12 cellular contexts compared by ENCODE assay signal in genomic region chr5:109743041-109743531, GRCh38. TPM values are rescaled to one million over a fixed set of nuclear protein-coding genes. Genes with fewer than 3 reads are reported as not detected.
A peak's percentile ranks its signal among the peaks of the same experiment; 100 is the strongest.
DNase-seq lines count a peak whose midpoint lies in the region; ATAC-seq and TF ChIP-seq lines count a peak whose summit lies in the region.
"Had no signal": no experiment of that assay in that cellular context is flagged by ENCODE, and none has a peak within 500 bp of the region (broad histone marks: within the 10 kb centered on the region; RNA-seq: fewer than 3 reads in every experiment).

No MANE protein-coding gene starts in this region.

- H3K4me3 ChIP-seq in MM.1S (ENCODE audit: low read length) (peak overlapping the region; percentile 46), muscle layer of duodenum (ENCODE audit: low read depth in 1 of 2, low read length in 2 of 2) (no peak overlapping the region)
- H3K4me3 ChIP-seq: psoas muscle had no signal

- H3K27ac Mint-ChIP-seq in CD14-positive monocyte = peak overlapping the region; percentile 82 to 95 (median 93)
- H3K27ac Mint-ChIP-seq in stimulated activated naive CD8-positive, alpha-beta T cell treated with anti-CD3 and anti-CD28 coated beads, Interleukin-15, amount 100 ng/mL, for 72 hours = peak overlapping the region in 1 of 2 donors; percentile 63
- no peak overlapping the region for H3K27ac Mint-ChIP-seq in activated T-helper 1 cell treated with anti-CD3 and anti-CD28 coated beads, Interleukin-12 subunit alpha, Interleukin-12 subunit beta, Interleukin-2, Interleukin-4 antibody, amounts not matched to agents 30 ng/mL and 10 ng/mL and 1 ng/mL, durations not matched to agents 14 hours and 24 hours and 36 hours
- H3K27ac Mint-ChIP-seq: activated CD4-positive, alpha-beta T cell treated with anti-CD3 and anti-CD28 coated beads, Interleukin-2, amount 10 ng/mL, durations not matched to agents 24 days and 14 days had no signal

- H3K27ac ChIP-seq in MM.1S (ENCODE audit: low read length) = peak overlapping the region; percentile 85
- H3K27ac ChIP-seq in cingulate gyrus (ENCODE audit: low read depth, low read length) = peak overlapping the region; percentile 35
- H3K27ac ChIP-seq in muscle layer of duodenum (ENCODE audit: low read length) = peak overlapping the region; percentile 27

- intact Hi-C loops in CD14-positive monocyte (cut with micrococcal nuclease) = no loop called here
- intact Hi-C loops in activated T-helper 1 cell treated with anti-CD3 and anti-CD28 coated beads, Interleukin-12 subunit alpha, Interleukin-12 subunit beta, Interleukin-2, Interleukin-4 antibody, amounts not matched to agents 30 ng/mL and 10 ng/mL and 1 ng/mL, durations not matched to agents 14 hours and 24 hours and 36 hours (cut with micrococcal nuclease) = no loop called here

- DNase-seq in CD14-positive monocyte (ENCODE audit: low spot score) (no peak), MM.1S (peak; percentile 86), globus pallidus (ENCODE audit: low spot score) (no peak)
- no peak for DNase-seq in activated CD8-positive, alpha-beta memory T cell treated with anti-CD3 and anti-CD28 coated beads for 24 hours
- DNase-seq in stimulated activated naive CD8-positive, alpha-beta T cell treated with anti-CD3 and anti-CD28 coated beads, Interleukin-15, amount 100 ng/mL, for 72 hours = no peak
- DNase-seq in activated T-helper 1 cell treated with anti-CD3 and anti-CD28 coated beads, Interleukin-12 subunit alpha, Interleukin-12 subunit beta, Interleukin-2, Interleukin-4 antibody, amounts not matched to agents 30 ng/mL and 10 ng/mL and 1 ng/mL, durations not matched to agents 14 hours and 24 hours and 36 hours (ENCODE audit: low spot score) = no peak
- DNase-seq: activated CD4-positive, alpha-beta T cell treated with anti-CD3 and anti-CD28 coated beads, Interleukin-2, amount 10 ng/mL, durations not matched to agents 24 days and 14 days; CD4-positive, alpha-beta memory T cell; psoas muscle had no signal

- peaks cover 0 to 1% (median 0%) of the 10 kb centered on the region in 3 donors for H3K27me3 Mint-ChIP-seq in CD14-positive monocyte (ENCODE audit: low read depth in 3 of 3)
- no peaks in the 10 kb centered on the region for H3K27me3 Mint-ChIP-seq in stimulated activated naive CD8-positive, alpha-beta T cell treated with anti-CD3 and anti-CD28 coated beads, Interleukin-15, amount 100 ng/mL, for 72 hours
- no peaks in the 10 kb centered on the region for H3K27me3 Mint-ChIP-seq in activated T-helper 1 cell treated with anti-CD3 and anti-CD28 coated beads, Interleukin-12 subunit alpha, Interleukin-12 subunit beta, Interleukin-2, Interleukin-4 antibody, amounts not matched to agents 30 ng/mL and 10 ng/mL and 1 ng/mL, durations not matched to agents 14 hours and 24 hours and 36 hours (ENCODE audit: insufficient read depth)
- H3K27me3 Mint-ChIP-seq: activated CD4-positive, alpha-beta T cell treated with anti-CD3 and anti-CD28 coated beads, Interleukin-2, amount 10 ng/mL, durations not matched to agents 24 days and 14 days; CD4-positive, alpha-beta memory T cell had no signal

- H3K27me3 ChIP-seq in MM.1S (replicated peaks; ENCODE audit: insufficient read depth, low read length) (no peaks in the 10 kb centered on the region), muscle layer of duodenum (ENCODE audit: low read depth, low read length) (no peaks in the 10 kb centered on the region)

- peaks cover 0 to 3% (median 0%) of the 10 kb centered on the region in 7 donors for H3K9me3 Mint-ChIP-seq in CD14-positive monocyte
- H3K9me3 Mint-ChIP-seq in stimulated activated naive CD8-positive, alpha-beta T cell treated with anti-CD3 and anti-CD28 coated beads, Interleukin-15, amount 100 ng/mL, for 72 hours = no peaks in the 10 kb centered on the region
- H3K9me3 Mint-ChIP-seq in activated T-helper 1 cell treated with anti-CD3 and anti-CD28 coated beads, Interleukin-12 subunit alpha, Interleukin-12 subunit beta, Interleukin-2, Interleukin-4 antibody, amounts not matched to agents 30 ng/mL and 10 ng/mL and 1 ng/mL, durations not matched to agents 14 hours and 24 hours and 36 hours = no peaks in the 10 kb centered on the region
- H3K9me3 Mint-ChIP-seq: activated CD4-positive, alpha-beta T cell treated with anti-CD3 and anti-CD28 coated beads, Interleukin-2, amount 10 ng/mL, durations not matched to agents 24 days and 14 days had no signal

- no peaks in the 10 kb centered on the region for H4K20me1 ChIP-seq in MM.1S (ENCODE audit: insufficient read depth, low read length)

- peak overlapping the region; percentile 86 for H3K4me2 ChIP-seq in MM.1S (ENCODE audit: low read depth, low read length)

- H3K4me3 Mint-ChIP-seq in CD14-positive monocyte = peak overlapping the region; percentile 47 to 73
- H3K4me3 Mint-ChIP-seq in stimulated activated naive CD8-positive, alpha-beta T cell treated with anti-CD3 and anti-CD28 coated beads, Interleukin-15, amount 100 ng/mL, for 72 hours = no peak overlapping the region
- H3K4me3 Mint-ChIP-seq in activated T-helper 1 cell treated with anti-CD3 and anti-CD28 coated beads, Interleukin-12 subunit alpha, Interleukin-12 subunit beta, Interleukin-2, Interleukin-4 antibody, amounts not matched to agents 30 ng/mL and 10 ng/mL and 1 ng/mL, durations not matched to agents 14 hours and 24 hours and 36 hours = no peak overlapping the region
- H3K4me3 Mint-ChIP-seq: activated CD4-positive, alpha-beta T cell treated with anti-CD3 and anti-CD28 coated beads, Interleukin-2, amount 10 ng/mL, durations not matched to agents 24 days and 14 days; CD4-positive, alpha-beta memory T cell had no signal

- H3K36me3 Mint-ChIP-seq in CD14-positive monocyte = peaks cover 32 to 38% of the 10 kb centered on the region in 2 donors
- H3K36me3 Mint-ChIP-seq in activated T-helper 1 cell treated with anti-CD3 and anti-CD28 coated beads, Interleukin-12 subunit alpha, Interleukin-12 subunit beta, Interleukin-2, Interleukin-4 antibody, amounts not matched to agents 30 ng/mL and 10 ng/mL and 1 ng/mL, durations not matched to agents 14 hours and 24 hours and 36 hours (ENCODE audit: low read depth) = peaks cover 24% of the 10 kb centered on the region

- H3K4me1 Mint-ChIP-seq in CD14-positive monocyte = peaks cover 26% of the 10 kb centered on the region
- peaks cover 32% of the 10 kb centered on the region for H3K4me1 Mint-ChIP-seq in stimulated activated naive CD8-positive, alpha-beta T cell treated with anti-CD3 and anti-CD28 coated beads, Interleukin-15, amount 100 ng/mL, for 72 hours
- H3K4me1 Mint-ChIP-seq in activated T-helper 1 cell treated with anti-CD3 and anti-CD28 coated beads, Interleukin-12 subunit alpha, Interleukin-12 subunit beta, Interleukin-2, Interleukin-4 antibody, amounts not matched to agents 30 ng/mL and 10 ng/mL and 1 ng/mL, durations not matched to agents 14 hours and 24 hours and 36 hours (ENCODE audit: low read depth) = peaks cover 43% of the 10 kb centered on the region

- H3K9me2 ChIP-seq in MM.1S (replicated peaks; ENCODE audit: insufficient read depth, low read length) = no peaks in the 10 kb centered on the region

- H3K9me3 ChIP-seq in MM.1S (replicated peaks; ENCODE audit: insufficient read depth, low read length) (no peaks in the 10 kb centered on the region), muscle layer of duodenum (ENCODE audit: control insufficient read depth in 1 of 2, low read length in 2 of 2) (no peaks in the 10 kb centered on the region)
- H3K9me3 ChIP-seq: psoas muscle had no signal

- peaks cover 95% of the 10 kb centered on the region for H3K79me2 ChIP-seq in MM.1S (ENCODE audit: low read length)

- H3K4me1 ChIP-seq in MM.1S (ENCODE audit: low read length) (peaks cover 60% of the 10 kb centered on the region), muscle layer of duodenum (ENCODE audit: control insufficient read depth in 1 of 2, insufficient read depth in 2 of 2, low read length in 2 of 2) (peaks cover 4 to 26% of the 10 kb centered on the region in 2 donors)

- no peak for ATAC-seq in stimulated activated naive CD8-positive, alpha-beta T cell treated with anti-CD3 and anti-CD28 coated beads, Interleukin-15, amount 100 ng/mL, for 72 hours
- ATAC-seq: activated naive CD4-positive, alpha-beta T cell treated with anti-CD3 and anti-CD28 coated beads, Interleukin-2, amount 50 U/mL, for 72 hours had no signal

- no peak overlapping the region for H2AFZ ChIP-seq in MM.1S (ENCODE audit: low read length)

- peak overlapping the region; percentile 47; the same call in 1 of the 2 replicates for H3K9ac ChIP-seq in MM.1S (ENCODE audit: low read length)

- peaks cover 57% of the 10 kb centered on the region for H3F3A ChIP-seq in MM.1S (ENCODE audit: insufficient read depth, low read length)

- no peak for TF ChIP-seq CTCF in CD14-positive monocyte (IDR thresholded peaks at IDR 0.05)
- TF ChIP-seq CTCF in MM.1S (IDR thresholded peaks at IDR 0.05; ENCODE audit: low read length) = peak; percentile 31

- H3K36me3 ChIP-seq in MM.1S (replicated peaks; ENCODE audit: insufficient read depth, low read length) (peaks cover 9% of the 10 kb centered on the region; the same call in 1 of the 2 replicates), muscle layer of duodenum (ENCODE audit: control insufficient read depth in 1 of 2, insufficient read depth in 2 of 2, low read length in 2 of 2) (no peaks in the 10 kb centered on the region)

RNA-seq across cellular contexts. Expression of gene MAN2A1, which starts 53.4 kb away (rescaled TPM):
- 10 to 100 TPM; 20.1 to 23.0 TPM for polyA plus RNA-seq in CD14-positive monocyte
- total RNA-seq in activated T-helper 1 cell treated with anti-CD3 and anti-CD28 coated beads, Interleukin-12 subunit alpha, Interleukin-12 subunit beta, Interleukin-2, Interleukin-4 antibody, amounts not matched to agents 30 ng/mL and 10 ng/mL and 1 ng/mL, durations not matched to agents 14 hours and 24 hours and 36 hours = 35.0 and 38.8 TPM in 2 replicates

Comparison
In these comparisons a context has a peak if more than half of its experiments do, and no peak if none do; other contexts are left out.
1. H3K4me3 Mint-ChIP-seq: peak in CD14-positive monocyte (2 of 2); none in stimulated activated naive CD8-positive, alpha-beta T cell treated with anti-CD3 and anti-CD28 coated beads, Interleukin-15, amount 100 ng/mL, for 72 hours (0 of 2) and activated T-helper 1 cell treated with anti-CD3 and anti-CD28 coated beads, Interleukin-12 subunit alpha, Interleukin-12 subunit beta, Interleukin-2, Interleukin-4 antibody, amounts not matched to agents 30 ng/mL and 10 ng/mL and 1 ng/mL, durations not matched to agents 14 hours and 24 hours and 36 hours (single experiment).
2. H3K27ac ChIP-seq: peak in every context shown above with its lines; median percentile 85 in MM.1S; 35 in cingulate gyrus; 27 in muscle layer of duodenum.